1 cellular context compared by ENCODE assay signal in genomic region chr11:46698597-46698996, GRCh38.
TF ChIP-seq lines count a peak whose summit lies in the region.

No MANE protein-coding gene starts in this region.

TF ChIP-seq in HepG2, 621 proteins besides CTCF, POLR2A, EP300 and RAD21:
- TF ChIP-seq FOSL2 (CRISPR knock-in tag; IDR thresholded peaks at IDR 0.05) (no peak), ARID4A (CRISPR knock-in tag; IDR thresholded peaks at IDR 0.05; ENCODE audit: borderline replicate concordance) (0 out of 2 replicates have a peak, but pooled peaks have one; percentile 18), ZNF816 (CRISPR knock-in tag; IDR thresholded peaks at IDR 0.05; ENCODE audit: borderline replicate concordance) (no peak), ZNF121 (CRISPR knock-in tag; IDR thresholded peaks at IDR 0.05) (no peak), ZNF546 (CRISPR knock-in tag; conservative IDR thresholded peaks at IDR 0.05) (no peak), RARA (CRISPR knock-in tag; IDR thresholded peaks at IDR 0.05) (peak; percentile 67)
- TF ChIP-seq, protein P1, sequence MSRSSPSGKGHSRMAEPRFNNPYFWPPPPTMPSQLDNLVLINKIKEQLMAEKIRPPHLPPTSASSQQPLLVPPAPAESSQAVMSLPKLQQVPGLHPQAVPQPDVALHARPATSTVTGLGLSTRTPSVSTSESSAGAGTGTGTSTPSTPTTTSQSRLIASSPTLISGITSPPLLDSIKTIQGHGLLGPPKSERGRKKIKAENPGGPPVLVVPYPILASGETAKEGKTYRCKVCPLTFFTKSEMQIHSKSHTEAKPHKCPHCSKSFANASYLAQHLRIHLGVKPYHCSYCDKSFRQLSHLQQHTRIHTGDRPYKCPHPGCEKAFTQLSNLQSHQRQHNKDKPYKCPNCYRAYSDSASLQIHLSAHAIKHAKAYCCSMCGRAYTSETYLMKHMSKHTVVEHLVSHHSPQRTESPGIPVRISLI (CRISPR knock-in tag; IDR thresholded peaks at IDR 0.05; ENCODE audit: borderline replicate concordance), result 0 out of 2 replicates have a peak, but pooled peaks have one; percentile 24
- TF ChIP-seq, protein P2, sequence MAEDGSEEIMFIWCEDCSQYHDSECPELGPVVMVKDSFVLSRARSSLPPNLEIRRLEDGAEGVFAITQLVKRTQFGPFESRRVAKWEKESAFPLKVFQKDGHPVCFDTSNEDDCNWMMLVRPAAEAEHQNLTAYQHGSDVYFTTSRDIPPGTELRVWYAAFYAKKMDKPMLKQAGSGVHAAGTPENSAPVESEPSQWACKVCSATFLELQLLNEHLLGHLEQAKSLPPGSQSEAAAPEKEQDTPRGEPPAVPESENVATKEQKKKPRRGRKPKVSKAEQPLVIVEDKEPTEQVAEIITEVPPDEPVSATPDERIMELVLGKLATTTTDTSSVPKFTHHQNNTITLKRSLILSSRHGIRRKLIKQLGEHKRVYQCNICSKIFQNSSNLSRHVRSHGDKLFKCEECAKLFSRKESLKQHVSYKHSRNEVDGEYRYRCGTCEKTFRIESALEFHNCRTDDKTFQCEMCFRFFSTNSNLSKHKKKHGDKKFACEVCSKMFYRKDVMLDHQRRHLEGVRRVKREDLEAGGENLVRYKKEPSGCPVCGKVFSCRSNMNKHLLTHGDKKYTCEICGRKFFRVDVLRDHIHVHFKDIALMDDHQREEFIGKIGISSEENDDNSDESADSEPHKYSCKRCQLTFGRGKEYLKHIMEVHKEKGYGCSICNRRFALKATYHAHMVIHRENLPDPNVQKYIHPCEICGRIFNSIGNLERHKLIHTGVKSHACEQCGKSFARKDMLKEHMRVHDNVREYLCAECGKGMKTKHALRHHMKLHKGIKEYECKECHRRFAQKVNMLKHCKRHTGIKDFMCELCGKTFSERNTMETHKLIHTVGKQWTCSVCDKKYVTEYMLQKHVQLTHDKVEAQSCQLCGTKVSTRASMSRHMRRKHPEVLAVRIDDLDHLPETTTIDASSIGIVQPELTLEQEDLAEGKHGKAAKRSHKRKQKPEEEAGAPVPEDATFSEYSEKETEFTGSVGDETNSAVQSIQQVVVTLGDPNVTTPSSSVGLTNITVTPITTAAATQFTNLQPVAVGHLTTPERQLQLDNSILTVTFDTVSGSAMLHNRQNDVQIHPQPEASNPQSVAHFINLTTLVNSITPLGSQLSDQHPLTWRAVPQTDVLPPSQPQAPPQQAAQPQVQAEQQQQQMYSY (CRISPR knock-in tag; IDR thresholded peaks at IDR 0.05), result no peak
- TF ChIP-seq, protein P3, sequence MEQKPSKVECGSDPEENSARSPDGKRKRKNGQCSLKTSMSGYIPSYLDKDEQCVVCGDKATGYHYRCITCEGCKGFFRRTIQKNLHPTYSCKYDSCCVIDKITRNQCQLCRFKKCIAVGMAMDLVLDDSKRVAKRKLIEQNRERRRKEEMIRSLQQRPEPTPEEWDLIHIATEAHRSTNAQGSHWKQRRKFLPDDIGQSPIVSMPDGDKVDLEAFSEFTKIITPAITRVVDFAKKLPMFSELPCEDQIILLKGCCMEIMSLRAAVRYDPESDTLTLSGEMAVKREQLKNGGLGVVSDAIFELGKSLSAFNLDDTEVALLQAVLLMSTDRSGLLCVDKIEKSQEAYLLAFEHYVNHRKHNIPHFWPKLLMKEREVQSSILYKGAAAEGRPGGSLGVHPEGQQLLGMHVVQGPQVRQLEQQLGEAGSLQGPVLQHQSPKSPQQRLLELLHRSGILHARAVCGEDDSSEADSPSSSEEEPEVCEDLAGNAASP (CRISPR knock-in tag; IDR thresholded peaks at IDR 0.05; ENCODE audit: borderline replicate concordance), result peak; percentile 21; the same call in 1 of the 2 replicates
TF ChIP-seq in HepG2: peak in this region for 4.
